Comparison of ENCODE assay signal across 2 cellular contexts in genomic region chr14:69277356-69277755, GRCh38. TPM values are rescaled to one million over a fixed set of nuclear protein-coding genes. Genes with fewer than 3 reads are reported as not detected.
"Had no signal": no experiment of that assay in that cellular context is flagged by ENCODE, and none has a peak within 500 bp of the region (broad histone marks: within the 10 kb centered on the region; RNA-seq: fewer than 3 reads in every experiment).

No MANE protein-coding gene starts in this region.

RNA-seq across cellular contexts. Expression of gene GALNT16, which starts 17.4 kb away (rescaled TPM):
- total RNA-seq: lung microvascular endothelial cell, mononuclear cell had no signal
